In genomic region chr15:76336254-76337046, GRCh38 we compare ENCODE assay signal across 8 cellular contexts. TPM values are rescaled to one million over a fixed set of nuclear protein-coding genes. Genes with fewer than 3 reads are reported as not detected.
DNase-seq lines count a peak whose midpoint lies in the region; ATAC-seq and TF ChIP-seq lines count a peak whose summit lies in the region.

TSS of gene ISL2 (plus strand) at chr15:76336773. CDS start at chr15:76336884, 111 bp downstream.

- H3K9me3 ChIP-seq in Caco-2 (no peaks in the 10 kb centered on the region), mammary epithelial cell (replicated peaks; ENCODE audit: insufficient read depth, low read length) (peaks cover 3% of the 10 kb centered on the region)

- POLR2A ChIA-PET in Caco-2 (lab: Charles Lee), result interaction anchor here (0.6 to 2.0 kb wide), 17 partner anchors 9 to 884 kb away, joined by 3 to 29 read pairs (median 5); partner anchors contain the start of genes ETFA and SCAPER

- H3K4me1 ChIP-seq in Caco-2 (peaks cover 27% of the 10 kb centered on the region), mammary epithelial cell (ENCODE audit: insufficient read depth, low read length) (peaks cover 29% of the 10 kb centered on the region)

- peaks cover 3% of the 10 kb centered on the region for H4K20me1 ChIP-seq in mammary epithelial cell (ENCODE audit: insufficient read depth, low read length)

- in situ Hi-C loops in mammary epithelial cell (cut with MboI; ENCODE audit: low sequenced_read_pairs in 2 of 2), result no loop called here

- no TSS peak for BruUV-seq in Caco-2 (replicated peaks; lab: Mats Ljungman, UMichigan)
- BruUV-seq in mammary epithelial cell (replicated peaks; lab: Mats Ljungman, UMichigan), result no TSS peak

- H3K27me3 Mint-ChIP-seq in Caco-2 (ENCODE audit: insufficient read depth, unreplicated experiment), result no peaks in the 10 kb centered on the region

- H3K4me2 ChIP-seq in mammary epithelial cell (ENCODE audit: insufficient read depth, low read depth, low read length), result peak within 1 kb of the TSS; percentile 77

- CTCF ChIA-PET in Caco-2 (lab: Charles Lee), result interaction anchor here (0.5 to 1.1 kb wide), 9 partner anchors 9 to 1163 kb away, joined by 3 to 7 read pairs (median 4); partner anchors contain the start of gene ETFA
- CTCF ChIA-PET in mammary epithelial cell (lab: Charles Lee; ENCODE audit: low non-redundant PET), result interaction anchor here (0.6 kb wide), 2 partner anchors 197 to 239 kb away, joined by 3 to 4 read pairs; no protein-coding TSS in a partner anchor

- intact Hi-C loops in Caco-2 (cut with micrococcal nuclease; ENCODE audit: unreplicated experiment), result loop anchor here (2.0 kb wide), 3 partner anchors 26 to 530 kb away; partner anchors contain the start of gene ETFA
- intact Hi-C loops in mammary epithelial cell (cut with micrococcal nuclease), result no loop called here

- DNase-seq in Caco-2 (peak; percentile 97), HT1080 (ENCODE audit: low read depth) (peak; percentile 87), SKM-1 (lab: John Stamatoyannopoulos, UW; ENCODE audit: unreplicated experiment) (peak; percentile 91), mammary epithelial cell (peak; percentile 90), kidney tubule cell (ENCODE audit: low spot score) (peak; percentile 65), NCI-H2171 treated with DMSO at 0.1 percent for 48 hours (lab: John Stamatoyannopoulos, UW) (no peak)
- peak; percentile 59 to 83 for DNase-seq in stimulated activated CD4-positive, alpha-beta T cell treated with anti-CD3 and anti-CD28 coated beads, Interleukin-2, amount 100 ng/mL, for 24 hours

- no peaks in the 10 kb centered on the region for H3K79me2 ChIP-seq in mammary epithelial cell (ENCODE audit: insufficient read depth, low read length)

- peak within 1 kb of the TSS; percentile 82 for H3K4me3 ChIP-seq in Caco-2 (ENCODE audit: low read depth, low read length)
- peak within 1 kb of the TSS; percentile 2 to 31 (median 14) for H3K4me3 ChIP-seq in mammary epithelial cell (replicated peaks in 1 of 3; ENCODE audit: insufficient read depth in 1 of 3, low read depth in 2 of 3, low read length in 3 of 3)

- dilution Hi-C loops in mammary epithelial cell (cut with HindIII; ENCODE audit: low sequenced_read_pairs), result no loop called here

- no peaks in the 10 kb centered on the region for H3K9me3 Mint-ChIP-seq in Caco-2 (ENCODE audit: unreplicated experiment)

- TF ChIP-seq CTCF in Caco-2 (IDR thresholded peaks at IDR 0.05; ENCODE audit: insufficient read depth in 1 of 2, low read depth in 1 of 2, low read length in 1 of 2, severe bottlenecking in 1 of 2, unreplicated experiment in 1 of 2), result no peak
- TF ChIP-seq CTCF in mammary epithelial cell (conservative IDR thresholded peaks at IDR 0.05 in 1 of 2, IDR thresholded peaks at IDR 0.05 in 1 of 2; ENCODE audit: extremely low read depth in 1 of 2, insufficient read depth in 1 of 2, low read depth in 1 of 2, low read length in 2 of 2), result no peak

- H3K27ac Mint-ChIP-seq in Caco-2 (ENCODE audit: unreplicated experiment), result peak within 1 kb of the TSS; percentile 89

- H3K27me3 ChIP-seq in Caco-2 (replicated peaks; ENCODE audit: control insufficient read depth, insufficient read depth, low read length), result no peaks in the 10 kb centered on the region
- H3K27me3 ChIP-seq in mammary epithelial cell (ENCODE audit: insufficient read depth, low read length), result peaks cover 51% of the 10 kb centered on the region

- H3K36me3 ChIP-seq in Caco-2 (ENCODE audit: control insufficient read depth, insufficient read depth, low read length) (no peaks in the 10 kb centered on the region), mammary epithelial cell (ENCODE audit: insufficient read depth, low read length) (no peaks in the 10 kb centered on the region)

- no peak within 1 kb of the TSS for H3K9ac ChIP-seq in mammary epithelial cell (ENCODE audit: insufficient read depth, low read length)

- peak within 1 kb of the TSS; percentile 28 for H2AFZ ChIP-seq in mammary epithelial cell (ENCODE audit: low read depth, low read length)

- peaks cover 18% of the 10 kb centered on the region for H3K4me1 Mint-ChIP-seq in Caco-2 (ENCODE audit: low read depth, unreplicated experiment)

- H3K36me3 Mint-ChIP-seq in Caco-2 (ENCODE audit: insufficient read depth, unreplicated experiment), result peaks cover 45% of the 10 kb centered on the region

- peak within 1 kb of the TSS; percentile 90 for H3K4me3 Mint-ChIP-seq in Caco-2 (ENCODE audit: unreplicated experiment)

- H3K27ac ChIP-seq in mammary epithelial cell (ENCODE audit: insufficient read depth, low read depth, low read length), result no peak within 1 kb of the TSS

- 23% methylated on average over 22 of the region's 40 CpGs for WGBS in mammary epithelial cell (ENCODE audit: low coverage, missing lambda C conversion rate)

- peak; percentile 51 for ATAC-seq in GM19463 (IDR thresholded peaks at IDR 0.05; ENCODE audit: unreplicated experiment)

RNA-seq across cellular contexts. Expression of gene ISL2, which starts in this region (rescaled TPM):
- total RNA-seq in Caco-2 (2022), result 11.0 TPM in 2 replicates
- total RNA-seq in HT1080 (2014; rRNA removed; shearing (Covaris generic)), result 0.57 and 2.2 TPM in 2 replicates
- polyA plus RNA-seq in HT1080 (2015; cell fraction: cytosol; rRNA removed), result 1.9 and 2.2 TPM in 2 replicates
- 5.1 and 7.3 TPM in 2 replicates for polyA plus RNA-seq in HT1080 (2015; cell fraction: nucleus; rRNA removed)
- not detected for total RNA-seq in mammary epithelial cell
- 0.02 TPM for polyA plus RNA-seq in mammary epithelial cell
- not detected for polyA minus RNA-seq in mammary epithelial cell

Comparison
In these comparisons a context has a peak if more than half of its experiments do, and no peak if none do; other contexts are left out.
1. Peak in DNase-seq, H3K4me3 ChIP-seq and H3K4me2 ChIP-seq in mammary epithelial cell; RNA of the gene not detected or under 1 TPM.